22 cellular contexts compared by ENCODE assay signal in the genomic region with DNA sequence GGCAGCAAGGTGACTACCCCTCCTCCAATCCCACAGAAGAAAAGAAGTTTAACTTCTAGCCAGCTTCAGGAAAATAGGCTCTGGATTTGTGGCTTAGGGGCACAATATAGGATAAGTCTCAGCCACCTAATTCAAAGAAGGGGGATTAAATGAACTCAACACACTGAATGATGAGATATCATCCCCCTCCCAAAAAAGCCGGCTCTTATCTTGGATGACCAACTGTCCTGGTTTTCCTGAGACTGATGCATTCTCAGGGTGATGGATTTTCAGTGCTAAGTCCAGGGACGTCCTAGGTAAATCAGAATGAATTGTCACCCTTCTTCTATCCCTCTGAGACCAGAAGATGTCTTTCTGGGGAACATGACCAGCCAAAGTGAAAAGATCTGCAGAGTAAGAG.
DNase-seq lines count a peak whose midpoint lies in the region; ATAC-seq, FAIRE-seq and TF ChIP-seq lines count a peak whose summit lies in the region.
"Had no signal": no experiment of that assay in that cellular context is flagged by ENCODE, and none has a peak within 500 bp of the region (broad histone marks: within the 10 kb centered on the region; RNA-seq: fewer than 3 reads in every experiment).

No MANE protein-coding gene starts in this region.

- CTCF ChIA-PET in IMR-90 (lab: Yijun Ruan, JAX): no interaction called here
- CTCF ChIA-PET in activated naive CD4-positive, alpha-beta T cell treated with anti-CD3 and anti-CD28 coated beads, Interleukin-2, amount 10 ng/mL, durations not matched to agents 7 days and 5 days (lab: Charles Lee): no interaction called here

- H2BK120ac ChIP-seq in IMR-90 (ENCODE audit: low read depth, low read length): peak overlapping the region; percentile 74

- no peaks in the 10 kb centered on the region for H3K79me2 ChIP-seq in astrocyte (ENCODE audit: insufficient read depth, low read length)

- H3K27me3 ChIP-seq in IMR-90 (ENCODE audit: control insufficient read depth, insufficient read depth, low read length) (no peaks in the 10 kb centered on the region), astrocyte (ENCODE audit: insufficient read depth, low read length) (no peaks in the 10 kb centered on the region), layer of hippocampus (ENCODE audit: control insufficient read depth, insufficient read depth, low read length) (no peaks in the 10 kb centered on the region)
- H3K27me3 ChIP-seq: MG63, Peyer's patch had no signal

- H2BK20ac ChIP-seq in IMR-90 (ENCODE audit: low read depth, low read length): peak overlapping the region; percentile 56

- H3K36me3 ChIP-seq in IMR-90 (ENCODE audit: control insufficient read depth, insufficient read depth, low read length): no peaks in the 10 kb centered on the region
- H3K36me3 ChIP-seq in astrocyte (ENCODE audit: insufficient read depth, low read length): no peaks in the 10 kb centered on the region
- H3K36me3 ChIP-seq: MG63, Peyer's patch had no signal

- no TSS peak for BruUV-seq in IMR-90 (replicated peaks; lab: Mats Ljungman, UMichigan)

- H3K18ac ChIP-seq in IMR-90 (ENCODE audit: low read depth, low read length): no peak overlapping the region

- FAIRE-seq in astrocyte (lab: Jason Lieb, UNC): no peak
- no peak for FAIRE-seq in D721Med (lab: Jason Lieb, UNC)
- FAIRE-seq: A549, H1 had no signal

- H3K9ac ChIP-seq in IMR-90 (ENCODE audit: low read depth, low read length): no peak overlapping the region
- no peak overlapping the region for H3K9ac ChIP-seq in astrocyte (ENCODE audit: low read length)

- POLR2A ChIA-PET in IMR-90 (lab: Charles Lee; ENCODE audit: unreplicated experiment): no interaction called here

- H3K4me3 Mint-ChIP-seq in astrocyte (ENCODE audit: unreplicated experiment): no peak overlapping the region
- no peak overlapping the region for H3K4me3 Mint-ChIP-seq in activated naive CD4-positive, alpha-beta T cell treated with anti-CD3 and anti-CD28 coated beads, Interleukin-2, amount 10 ng/mL, durations not matched to agents 7 days and 5 days
- H3K4me3 Mint-ChIP-seq: CD8-positive, alpha-beta memory T cell had no signal

- in situ Hi-C loops in IMR-90 (cut with MboI; ENCODE audit: low sequenced_read_pairs): no loop called here

- no peak overlapping the region for H4K8ac ChIP-seq in IMR-90 (ENCODE audit: low read depth in 2 of 2, low read length in 2 of 2)

- no peak overlapping the region for H4K5ac ChIP-seq in IMR-90 (ENCODE audit: low read depth, low read length)

- peaks cover 62% of the 10 kb centered on the region for H3K4me1 Mint-ChIP-seq in astrocyte (ENCODE audit: low read depth, unreplicated experiment)
- H3K4me1 Mint-ChIP-seq in activated naive CD4-positive, alpha-beta T cell treated with anti-CD3 and anti-CD28 coated beads, Interleukin-2, amount 10 ng/mL, durations not matched to agents 7 days and 5 days: peaks cover 57% of the 10 kb centered on the region

- H2AFZ ChIP-seq in IMR-90 (replicated peaks; ENCODE audit: low read length, poor library complexity) (no peak overlapping the region), astrocyte (ENCODE audit: low read depth, low read length) (no peak overlapping the region)

- DNase-seq in IMR-90 (no peak), astrocyte (ENCODE audit: low read depth) (no peak), HPDE6-E6E7 (ENCODE audit: extremely low spot score) (no peak), D721Med (ENCODE audit: insufficient read length, low spot score) (no peak)
- no peak for DNase-seq in activated naive CD4-positive, alpha-beta T cell treated with anti-CD3 and anti-CD28 coated beads, Interleukin-2, amount 10 ng/mL, durations not matched to agents 7 days and 5 days
- DNase-seq: CD8-positive, alpha-beta memory T cell; DMS79; Karpas-422; MG63; NCI-H1048; NCI-H1436 treated with DMSO at 0.1 percent for 48 hours; NCI-H2029 treated with DMSO at 0.1 percent for 48 hours; NCI-H2171; NCI-H526; NK-92 treated with Interleukin-12 subunit alpha and Interleukin-12 subunit beta, amount 100 ng/mL, for 24 hours; Peyer's patch had no signal

- no peak overlapping the region for H2BK5ac ChIP-seq in IMR-90 (ENCODE audit: low read depth, low read length, poor library complexity, severe bottlenecking)

- TF ChIP-seq POLR2A in IMR-90 (IDR thresholded peaks at IDR 0.05; ENCODE audit: low read depth, low read length): no peak

- TF ChIP-seq RAD21 in IMR-90 (IDR thresholded peaks at IDR 0.05; ENCODE audit: low read length): no peak

- H3K56ac ChIP-seq in IMR-90 (ENCODE audit: extremely low read depth, insufficient read depth, low read length): no peak overlapping the region

- no peak overlapping the region for H2AK9ac ChIP-seq in IMR-90 (replicated peaks; ENCODE audit: low read depth, low read length, poor library complexity)

- no peaks in the 10 kb centered on the region for H3K79me1 ChIP-seq in IMR-90 (ENCODE audit: low read depth in 1 of 2, low read length in 2 of 2)

- H4K20me1 ChIP-seq in IMR-90 (ENCODE audit: insufficient read depth, low read length): no peaks in the 10 kb centered on the region
- H4K20me1 ChIP-seq in astrocyte (ENCODE audit: insufficient read depth, low read length): no peaks in the 10 kb centered on the region

- H3K36me3 Mint-ChIP-seq in astrocyte (ENCODE audit: low read depth, unreplicated experiment): no peaks in the 10 kb centered on the region
- H3K36me3 Mint-ChIP-seq in activated naive CD4-positive, alpha-beta T cell treated with anti-CD3 and anti-CD28 coated beads, Interleukin-2, amount 10 ng/mL, durations not matched to agents 7 days and 5 days: no peaks in the 10 kb centered on the region
- H3K36me3 Mint-ChIP-seq: CD8-positive, alpha-beta memory T cell had no signal

- no peak overlapping the region for H3K23ac ChIP-seq in IMR-90 (ENCODE audit: low read depth, low read length)

- H3K4me2 ChIP-seq in IMR-90 (ENCODE audit: low read depth, low read length) (no peak overlapping the region), astrocyte (ENCODE audit: low read length) (no peak overlapping the region)
- H3K4me2 ChIP-seq: A549 had no signal

- ATAC-seq in IMR-90 (ENCODE audit: low read depth) (no peak), HG02678 (IDR thresholded peaks at IDR 0.05; ENCODE audit: unreplicated experiment) (no peak)
- ATAC-seq: A549, Right ventricle myocardium inferior had no signal

- no peaks in the 10 kb centered on the region for H3K9me3 ChIP-seq in IMR-90 (ENCODE audit: control insufficient read depth, insufficient read depth, low read length)
- no peaks in the 10 kb centered on the region for H3K9me3 ChIP-seq in astrocyte (ENCODE audit: insufficient read depth, low read depth, low read length)
- H3K9me3 ChIP-seq: A549, MG63, Peyer's patch had no signal

- H3K4me3 ChIP-seq in IMR-90 (ENCODE audit: insufficient read depth, low read depth, low read length) (no peak overlapping the region), astrocyte (ENCODE audit: insufficient read depth, low read depth, low read length) (no peak overlapping the region)
- H3K4me3 ChIP-seq: A549, MG63, Peyer's patch had no signal

- H3K27me3 Mint-ChIP-seq in astrocyte (ENCODE audit: low read depth, unreplicated experiment): peaks cover 2% of the 10 kb centered on the region
- peaks cover under 1% of the 10 kb centered on the region for H3K27me3 Mint-ChIP-seq in activated naive CD4-positive, alpha-beta T cell treated with anti-CD3 and anti-CD28 coated beads, Interleukin-2, amount 10 ng/mL, durations not matched to agents 7 days and 5 days

- H3K14ac ChIP-seq in IMR-90 (replicated peaks; ENCODE audit: low read depth, low read length): 0 out of 2 replicates have a peak overlapping the region, but pooled peaks have one; percentile 34

- peak overlapping the region; percentile 42; the same call in 1 of the 3 replicates for H2BK15ac ChIP-seq in IMR-90 (ENCODE audit: low read depth, low read length)

- H3K9me1 ChIP-seq in IMR-90 (ENCODE audit: insufficient read depth, low read length): peaks cover 11% of the 10 kb centered on the region

- H2AK5ac ChIP-seq in IMR-90 (ENCODE audit: low read depth, low read length): peak overlapping the region; percentile 36; the same call in 1 of the 2 replicates

- dilution Hi-C loops in IMR-90 (cut with HindIII; ENCODE audit: low sequenced_read_pairs, unreplicated experiment): no loop called here

- H3K27ac ChIP-seq in IMR-90 (ENCODE audit: insufficient read depth, low read length) (no peak overlapping the region), astrocyte (ENCODE audit: low read depth, low read length) (no peak overlapping the region), layer of hippocampus (ENCODE audit: low read depth, low read length) (peak overlapping the region; percentile 65), temporal lobe (ENCODE audit: low read depth, low read length) (peak overlapping the region; percentile 84)
- H3K27ac ChIP-seq: A549, Peyer's patch had no signal

- peak overlapping the region; percentile 66 for H3K27ac Mint-ChIP-seq in astrocyte (ENCODE audit: unreplicated experiment)
- no peak overlapping the region for H3K27ac Mint-ChIP-seq in activated naive CD4-positive, alpha-beta T cell treated with anti-CD3 and anti-CD28 coated beads, Interleukin-2, amount 10 ng/mL, durations not matched to agents 7 days and 5 days

- TF ChIP-seq CTCF in IMR-90 (conservative IDR thresholded peaks at IDR 0.05; ENCODE audit: low read depth, low read length) (no peak), astrocyte (IDR thresholded peaks at IDR 0.05; ENCODE audit: insufficient read depth, low read depth, low read length) (no peak), D721Med (IDR thresholded peaks at IDR 0.05; ENCODE audit: insufficient read depth, missing control alignments) (no peak)

- WGBS in IMR-90 (ENCODE audit: extremely low coverage in 2 of 2, insufficient read length in 1 of 2), 2 experiments: no CpG with 5 or more reads among the region's 2 CpGs

- intact Hi-C loops in IMR-90 (cut with micrococcal nuclease): loop anchor here (2.0 to 5.0 kb wide), 3 partner anchors 65 to 550 kb away; no protein-coding TSS in a partner anchor

- peak overlapping the region; percentile 50; the same call in 1 of the 2 replicates for H4K91ac ChIP-seq in IMR-90 (ENCODE audit: insufficient read depth, low read depth, low read length)

- H3K4ac ChIP-seq in IMR-90 (ENCODE audit: low read depth, low read length): peak overlapping the region; percentile 45

- H3K4me1 ChIP-seq in IMR-90 (ENCODE audit: control insufficient read depth, insufficient read depth, low read length) (peaks cover 21% of the 10 kb centered on the region), astrocyte (ENCODE audit: insufficient read depth, low read length) (peaks cover 40% of the 10 kb centered on the region)

- H3K9me3 Mint-ChIP-seq in astrocyte (ENCODE audit: unreplicated experiment): no peaks in the 10 kb centered on the region
- H3K9me3 Mint-ChIP-seq in activated naive CD4-positive, alpha-beta T cell treated with anti-CD3 and anti-CD28 coated beads, Interleukin-2, amount 10 ng/mL, durations not matched to agents 7 days and 5 days: no peaks in the 10 kb centered on the region
- H3K9me3 Mint-ChIP-seq: CD8-positive, alpha-beta memory T cell had no signal

TF ChIP-seq in IMR-90, 13 proteins besides CTCF, POLR2A, EP300 and RAD21:
- no peak for TF ChIP-seq MAZ (IDR thresholded peaks at IDR 0.05; ENCODE audit: borderline replicate concordance, low read depth, low read length)

Comparison
In these comparisons a context has a peak if more than half of its experiments do, and no peak if none do; other contexts are left out.
1. H3K27ac ChIP-seq: peak in layer of hippocampus (single experiment) and temporal lobe (single experiment); none in IMR-90 (single experiment) and astrocyte (single experiment).